ENCODE assay signal across 15 cellular contexts in genomic region chr12:49541911-49542505, GRCh38. TPM values are rescaled to one million over a fixed set of nuclear protein-coding genes. Genes with fewer than 3 reads are reported as not detected.
DNase-seq lines count a peak whose midpoint lies in the region; ATAC-seq and TF ChIP-seq lines count a peak whose summit lies in the region.
"Had no signal": no experiment of that assay in that cellular context is flagged by ENCODE, and none has a peak within 500 bp of the region (broad histone marks: within the 10 kb centered on the region; RNA-seq: fewer than 3 reads in every experiment).

No MANE protein-coding gene starts in this region.

- H3K36me3 ChIP-seq in upper lobe of right lung, result no peaks in the 10 kb centered on the region
- H3K36me3 ChIP-seq: SJSA1 had no signal

- no peak for ATAC-seq in natural killer cell
- ATAC-seq in natural killer cell treated with Interleukin-12 subunit alpha and Interleukin-12 subunit beta and Interleukin-15 and Interleukin-18, amount 100 ng/mL, for 72 hours, result no peak
- ATAC-seq in naive thymus-derived CD8-positive, alpha-beta T cell, result no peak
- ATAC-seq in upper lobe of right lung, result no peak
- no peak for ATAC-seq in GM19455 (IDR thresholded peaks at IDR 0.05; ENCODE audit: unreplicated experiment)
- ATAC-seq: A549 had no signal

- no peaks in the 10 kb centered on the region for H3K36me3 Mint-ChIP-seq in natural killer cell
- no peaks in the 10 kb centered on the region for H3K36me3 Mint-ChIP-seq in natural killer cell treated with Interleukin-12 subunit alpha and Interleukin-12 subunit beta and Interleukin-15 and Interleukin-18, amount 100 ng/mL, for 72 hours
- no peaks in the 10 kb centered on the region for H3K36me3 Mint-ChIP-seq in naive thymus-derived CD8-positive, alpha-beta T cell

- no peak overlapping the region for H3K27ac ChIP-seq in upper lobe of right lung
- H3K27ac ChIP-seq: A549, SJSA1 had no signal

- no peaks in the 10 kb centered on the region for H3K9me3 Mint-ChIP-seq in natural killer cell
- H3K9me3 Mint-ChIP-seq in natural killer cell treated with Interleukin-12 subunit alpha and Interleukin-12 subunit beta and Interleukin-15 and Interleukin-18, amount 100 ng/mL, for 72 hours, result no peaks in the 10 kb centered on the region
- no peaks in the 10 kb centered on the region for H3K9me3 Mint-ChIP-seq in naive thymus-derived CD8-positive, alpha-beta T cell

- peaks cover 18 to 33% of the 10 kb centered on the region in 2 donors for H3K27me3 Mint-ChIP-seq in natural killer cell (ENCODE audit: low read depth in 2 of 2)
- H3K27me3 Mint-ChIP-seq in natural killer cell treated with Interleukin-12 subunit alpha and Interleukin-12 subunit beta and Interleukin-15 and Interleukin-18, amount 100 ng/mL, for 72 hours, result peaks cover 21% of the 10 kb centered on the region in 2 donors
- H3K27me3 Mint-ChIP-seq in naive thymus-derived CD8-positive, alpha-beta T cell, result peaks cover 0 to under 1% (median 0%) of the 10 kb centered on the region in 5 donors

- peaks cover 39% of the 10 kb centered on the region for H3K27me3 ChIP-seq in upper lobe of right lung

- peaks cover 6% of the 10 kb centered on the region for H3K4me1 ChIP-seq in upper lobe of right lung

- no peak overlapping the region for H3K27ac Mint-ChIP-seq in natural killer cell
- H3K27ac Mint-ChIP-seq in natural killer cell treated with Interleukin-12 subunit alpha and Interleukin-12 subunit beta and Interleukin-15 and Interleukin-18, amount 100 ng/mL, for 72 hours, result no peak overlapping the region
- peak overlapping the region in 7 of 10 donors; percentile 20 to 92 (median 63) for H3K27ac Mint-ChIP-seq in naive thymus-derived CD8-positive, alpha-beta T cell
- H3K27ac Mint-ChIP-seq: CD14-positive monocyte had no signal

- POLR2A ChIA-PET in naive thymus-derived CD8-positive, alpha-beta T cell (lab: Charles Lee), result no interaction called here
- POLR2A ChIA-PET in GM10248 (lab: Yijun Ruan, JAX), result no interaction called here

- TF ChIP-seq CTCF in natural killer cell (IDR thresholded peaks at IDR 0.05), result no peak
- no peak for TF ChIP-seq CTCF in upper lobe of right lung (IDR thresholded peaks at IDR 0.05)
- no peak for TF ChIP-seq CTCF in GM10248 (IDR thresholded peaks at IDR 0.05; ENCODE audit: control extremely low read depth, extremely low read depth, low read depth, missing control alignments)

- H3K4me3 Mint-ChIP-seq in natural killer cell, result peak overlapping the region; percentile 47
- no peak overlapping the region for H3K4me3 Mint-ChIP-seq in natural killer cell treated with Interleukin-12 subunit alpha and Interleukin-12 subunit beta and Interleukin-15 and Interleukin-18, amount 100 ng/mL, for 72 hours
- H3K4me3 Mint-ChIP-seq in naive thymus-derived CD8-positive, alpha-beta T cell, result peak overlapping the region in 1 of 10 donors; percentile 31

- DNase-seq in natural killer cell (no peak), RPMI8226 (peak; percentile 53), upper lobe of right lung (peak; percentile 45), GM10248 (ENCODE audit: extremely low spot score) (no peak), cortex of kidney (lab: John Stamatoyannopoulos, UW) (no peak)
- no peak for DNase-seq in natural killer cell treated with Interleukin-12 subunit alpha and Interleukin-12 subunit beta and Interleukin-15 and Interleukin-18, amount 100 ng/mL, for 72 hours (ENCODE audit: low spot score)
- DNase-seq in naive thymus-derived CD8-positive, alpha-beta T cell, result no peak
- DNase-seq: Calu3, DMS79 treated with DMSO at 0.1 percent for 48 hours, NCI-H187 treated with DMSO at 0.1 percent for 48 hours, NCI-H446 had no signal

- H3K4me1 Mint-ChIP-seq in natural killer cell, result peaks cover 0 to 21% of the 10 kb centered on the region in 2 donors
- peaks cover 0 to 11% of the 10 kb centered on the region in 2 donors for H3K4me1 Mint-ChIP-seq in natural killer cell treated with Interleukin-12 subunit alpha and Interleukin-12 subunit beta and Interleukin-15 and Interleukin-18, amount 100 ng/mL, for 72 hours (ENCODE audit: low read depth in 2 of 2)
- H3K4me1 Mint-ChIP-seq in naive thymus-derived CD8-positive, alpha-beta T cell, result peaks cover 23 to 53% (median 39%) of the 10 kb centered on the region in 4 donors

- CTCF ChIA-PET in GM10248 (lab: Yijun Ruan, JAX), result interaction anchor here (0.8 to 2.0 kb wide), 5 partner anchors 11 to 199 kb away, joined by 3 to 7 read pairs (median 3); no protein-coding TSS in a partner anchor

- no peak overlapping the region for H3K4me3 ChIP-seq in upper lobe of right lung
- H3K4me3 ChIP-seq: A549, SJSA1 had no signal

- H3K9me3 ChIP-seq in upper lobe of right lung, result no peaks in the 10 kb centered on the region
- H3K9me3 ChIP-seq: A549, SJSA1 had no signal

- intact Hi-C loops in natural killer cell (cut with micrococcal nuclease), result no loop called here
- intact Hi-C loops in upper lobe of right lung (cut with DNase I), result no loop called here

RNA-seq across cellular contexts. Expression of gene KCNH3, which starts 3.2 kb away (rescaled TPM):
- total RNA-seq in natural killer cell (1 to 10 TPM; 1.2 to 1.7 (median 1.6) TPM), upper lobe of right lung (0.90 TPM)
- under 1 TPM; 0.50 to 0.70 TPM for total RNA-seq in natural killer cell treated with Interleukin-12 subunit alpha and Interleukin-12 subunit beta and Interleukin-15 and Interleukin-18, amount 100 ng/mL, for 72 hours
- 1 to 10 TPM; 7.1 to 8.5 TPM for total RNA-seq in naive thymus-derived CD8-positive, alpha-beta T cell
- polyA plus RNA-seq in naive thymus-derived CD8-positive, alpha-beta T cell, result 1 to 10 TPM; 2.4 to 5.7 (median 3.4) TPM

RNA-seq across cellular contexts. Expression of gene MCRS1, which starts 25.9 kb away (rescaled TPM):
- total RNA-seq in natural killer cell (10 to 100 TPM; 78.4 to 96.5 (median 83.9) TPM), upper lobe of right lung (54.0 TPM)
- total RNA-seq in natural killer cell treated with Interleukin-12 subunit alpha and Interleukin-12 subunit beta and Interleukin-15 and Interleukin-18, amount 100 ng/mL, for 72 hours, result 10 to 100 TPM; 64.9 to 89.8 TPM
- 10 to 100 TPM; 94.4 to 99.7 TPM for total RNA-seq in naive thymus-derived CD8-positive, alpha-beta T cell
- polyA plus RNA-seq in naive thymus-derived CD8-positive, alpha-beta T cell, result 10 to 100 TPM; 52.2 to 58.0 (median 56.0) TPM

Comparison
In these comparisons a context has a peak if more than half of its experiments do, and no peak if none do; other contexts are left out.
1. DNase-seq: peak in RPMI8226 (single experiment) and upper lobe of right lung (single experiment); none in natural killer cell (single experiment), natural killer cell treated with Interleukin-12 subunit alpha and Interleukin-12 subunit beta and Interleukin-15 and Interleukin-18, amount 100 ng/mL, for 72 hours (single experiment), naive thymus-derived CD8-positive, alpha-beta T cell (0 of 10), GM10248 (single experiment) and cortex of kidney (single experiment).
2. H3K27ac Mint-ChIP-seq: peak in naive thymus-derived CD8-positive, alpha-beta T cell (7 of 10); none in natural killer cell (0 of 2) and natural killer cell treated with Interleukin-12 subunit alpha and Interleukin-12 subunit beta and Interleukin-15 and Interleukin-18, amount 100 ng/mL, for 72 hours (0 of 2).